In the genomic region with DNA sequence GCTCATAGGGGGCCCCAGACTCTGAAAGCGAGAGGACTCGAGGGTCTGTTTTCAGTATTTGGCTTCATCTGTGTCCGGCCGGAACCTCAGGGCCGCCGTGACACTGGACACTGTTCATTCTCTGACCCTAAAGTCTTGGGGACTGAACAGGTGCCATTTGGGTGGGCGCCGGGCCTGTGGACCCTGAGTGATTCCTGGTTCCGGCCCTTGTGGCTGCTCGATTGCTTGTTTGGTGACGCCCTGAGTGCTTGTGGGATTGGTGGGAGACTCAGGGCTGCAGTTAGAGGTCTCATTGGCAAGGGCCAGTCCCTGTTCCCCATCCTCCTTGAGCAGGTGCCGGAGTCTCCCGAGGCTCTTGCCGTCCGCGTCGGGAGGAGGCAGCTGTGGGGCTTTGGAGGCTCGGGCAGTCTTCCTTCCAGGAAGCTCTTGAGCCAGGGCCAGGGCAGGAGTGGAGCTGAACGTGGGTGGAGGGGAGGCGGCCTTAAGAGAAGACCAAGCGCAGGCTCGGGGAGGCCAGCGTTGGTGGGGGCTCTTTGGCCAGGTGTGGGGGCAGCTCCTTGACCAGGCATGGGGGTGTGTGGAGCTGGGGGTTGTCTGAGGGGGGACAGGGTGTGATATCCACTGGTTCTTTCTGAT, we compare ENCODE assay signal across 8 cellular contexts. TPM values are rescaled to one million over a fixed set of nuclear protein-coding genes. Genes with fewer than 3 reads are reported as not detected.
A peak's percentile ranks its signal among the peaks of the same experiment; 100 is the strongest.
DNase-seq lines count a peak whose midpoint lies in the region; ATAC-seq and TF ChIP-seq lines count a peak whose summit lies in the region.

No MANE protein-coding gene starts in this region.

- TF ChIP-seq POLR2A in GM18505 (IDR thresholded peaks at IDR 0.05; ENCODE audit: borderline replicate concordance, extremely low read depth, insufficient read depth, insufficient read length), result no peak

- no peak for ATAC-seq in stimulated activated naive CD8-positive, alpha-beta T cell treated with anti-CD3 and anti-CD28 coated beads, Interleukin-15, Interleukin-2, amounts not matched to agents 100 U/mL and 50 U/mL, for 24 hours
- ATAC-seq in GM18505 (IDR thresholded peaks at IDR 0.05; ENCODE audit: unreplicated experiment), result no peak

- H3K4me3 Mint-ChIP-seq in stimulated activated naive CD8-positive, alpha-beta T cell treated with anti-CD3 and anti-CD28 coated beads, Interleukin-15, Interleukin-2, amounts not matched to agents 100 ng/mL and 50 ng/mL, for 24 hours, result peak overlapping the region; percentile 92

- no peak for DNase-seq in stimulated activated naive CD8-positive, alpha-beta T cell treated with anti-CD3 and anti-CD28 coated beads, Interleukin-15, Interleukin-2, amounts not matched to agents 100 U/mL and 50 U/mL, for 24 hours
- peak; percentile 84 for DNase-seq in dermis blood vessel endothelial cell
- peak; percentile 39 for DNase-seq in mucosa of gallbladder (ENCODE audit: low spot score)
- no peak for DNase-seq in T1000 (lab: John Stamatoyannopoulos, UW)
- no peak for DNase-seq in activated CD4-positive, alpha-beta T cell treated with anti-CD3 and anti-CD28 coated beads, Interleukin-2, amount 50 U/mL, for 1 hour
- no peak for DNase-seq in HuH-7 (ENCODE audit: low spot score)

- no peaks in the 10 kb centered on the region for H3K27me3 Mint-ChIP-seq in stimulated activated naive CD8-positive, alpha-beta T cell treated with anti-CD3 and anti-CD28 coated beads, Interleukin-15, Interleukin-2, amounts not matched to agents 100 ng/mL and 50 ng/mL, for 24 hours

- H3K9me3 Mint-ChIP-seq in stimulated activated naive CD8-positive, alpha-beta T cell treated with anti-CD3 and anti-CD28 coated beads, Interleukin-15, Interleukin-2, amounts not matched to agents 100 ng/mL and 50 ng/mL, for 24 hours, result no peaks in the 10 kb centered on the region

- peak overlapping the region; percentile 81 for H3K27ac Mint-ChIP-seq in stimulated activated naive CD8-positive, alpha-beta T cell treated with anti-CD3 and anti-CD28 coated beads, Interleukin-15, Interleukin-2, amounts not matched to agents 100 ng/mL and 50 ng/mL, for 24 hours

- H3K36me3 Mint-ChIP-seq in stimulated activated naive CD8-positive, alpha-beta T cell treated with anti-CD3 and anti-CD28 coated beads, Interleukin-15, Interleukin-2, amounts not matched to agents 100 ng/mL and 50 ng/mL, for 24 hours (ENCODE audit: low read depth), result peaks cover 58% of the 10 kb centered on the region

- peaks cover 40% of the 10 kb centered on the region for H3K4me1 Mint-ChIP-seq in stimulated activated naive CD8-positive, alpha-beta T cell treated with anti-CD3 and anti-CD28 coated beads, Interleukin-15, Interleukin-2, amounts not matched to agents 100 ng/mL and 50 ng/mL, for 24 hours (ENCODE audit: low read depth)

RNA-seq across cellular contexts. Expression of a gene that starts 4.7 kb away (rescaled TPM):
- total RNA-seq in dermis blood vessel endothelial cell, result 123 and 212 TPM in 2 replicates
- 270 TPM for total RNA-seq in mucosa of gallbladder

RNA-seq across cellular contexts. Expression of a gene that starts 19.8 kb away (rescaled TPM):
- under 0.01 TPM in 1 of 2 replicates, not detected in the other for total RNA-seq in dermis blood vessel endothelial cell
- total RNA-seq in mucosa of gallbladder, result 0.20 TPM

RNA-seq across cellular contexts. Expression of a gene that starts 25.7 kb away (rescaled TPM):
- total RNA-seq in dermis blood vessel endothelial cell, result not detected in 2 replicates
- total RNA-seq in mucosa of gallbladder, result not detected

RNA-seq across cellular contexts. Expression of a gene that starts 38.8 kb away (rescaled TPM):
- total RNA-seq in dermis blood vessel endothelial cell (not detected in 2 replicates), mucosa of gallbladder (not detected)

RNA-seq across cellular contexts. Expression of a gene that starts 50.1 kb away (rescaled TPM):
- total RNA-seq in dermis blood vessel endothelial cell, result not detected in 2 replicates
- total RNA-seq in mucosa of gallbladder, result not detected

Comparison
In these comparisons a context has a peak if more than half of its experiments do, and no peak if none do; other contexts are left out.
1. DNase-seq: peak in dermis blood vessel endothelial cell (single experiment) and mucosa of gallbladder (single experiment); none in stimulated activated naive CD8-positive, alpha-beta T cell treated with anti-CD3 and anti-CD28 coated beads, Interleukin-15, Interleukin-2, amounts not matched to agents 100 U/mL and 50 U/mL, for 24 hours (single experiment), T1000 (single experiment), activated CD4-positive, alpha-beta T cell treated with anti-CD3 and anti-CD28 coated beads, Interleukin-2, amount 50 U/mL, for 1 hour (single experiment) and HuH-7 (single experiment).